Comparison of ENCODE assay signal across 18 cellular contexts in genomic region chr7:12287886-12288285, GRCh38.
DNase-seq lines count a peak whose midpoint lies in the region; TF ChIP-seq lines count a peak whose summit lies in the region.
"Had no signal": no experiment of that assay in that cellular context is flagged by ENCODE, and none has a peak within 500 bp of the region (broad histone marks: within the 10 kb centered on the region; RNA-seq: fewer than 3 reads in every experiment).

No MANE protein-coding gene starts in this region.

- H3K27me3 Mint-ChIP-seq in CD14-positive monocyte (ENCODE audit: low read depth in 3 of 3) (peaks cover 0 to 1% (median 0%) of the 10 kb centered on the region in 3 donors), endodermal cell (ENCODE audit: insufficient read depth) (no peaks in the 10 kb centered on the region)

- TF ChIP-seq CTCF in CD14-positive monocyte (IDR thresholded peaks at IDR 0.05) (no peak), endodermal cell (conservative IDR thresholded peaks at IDR 0.05) (no peak)

- H3K27ac Mint-ChIP-seq in CD14-positive monocyte (no peak overlapping the region), endodermal cell (no peak overlapping the region)
- H3K27ac Mint-ChIP-seq: CD4-positive, alpha-beta memory T cell had no signal

- no peaks in the 10 kb centered on the region for H3K4me1 ChIP-seq in endodermal cell (ENCODE audit: control insufficient read depth, insufficient read depth, low read length)
- H3K4me1 ChIP-seq: BE2C had no signal

- H3K4me3 ChIP-seq in SK-N-MC = no peak overlapping the region
- no peak overlapping the region for H3K4me3 ChIP-seq in endodermal cell (ENCODE audit: low read length)

- intact Hi-C loops in CD14-positive monocyte (cut with micrococcal nuclease) = no loop called here

- H3K9me3 Mint-ChIP-seq in CD14-positive monocyte (peaks cover 11 to 30% (median 21%) of the 10 kb centered on the region in 7 donors), endodermal cell (peaks cover 16% of the 10 kb centered on the region)

- H3K4me3 Mint-ChIP-seq in CD14-positive monocyte (no peak overlapping the region), endodermal cell (no peak overlapping the region)
- H3K4me3 Mint-ChIP-seq: CD4-positive, alpha-beta memory T cell had no signal

- no peaks in the 10 kb centered on the region for H3K27me3 ChIP-seq in endodermal cell (ENCODE audit: control insufficient read depth, insufficient read depth, low read length, poor library complexity, severe bottlenecking)
- H3K27me3 ChIP-seq: BE2C had no signal

- H3K36me3 ChIP-seq in SK-N-MC (ENCODE audit: insufficient read depth, low read length) (no peaks in the 10 kb centered on the region), endodermal cell (ENCODE audit: control insufficient read depth, insufficient read depth, low read length) (no peaks in the 10 kb centered on the region)
- H3K36me3 ChIP-seq: BE2C had no signal

- peak; percentile 36 for DNase-seq in NCI-H748 (lab: John Stamatoyannopoulos, UW; ENCODE audit: unreplicated experiment)
- DNase-seq in NCI-H748 treated with DMSO at 0.1 percent for 48 hours (lab: John Stamatoyannopoulos, UW) = no peak
- peak; percentile 99 for DNase-seq in NCI-H2081 treated with DMSO at 0.1 percent for 48 hours (lab: John Stamatoyannopoulos, UW)
- no peak for DNase-seq in SK-N-MC (ENCODE audit: low read depth, low spot score)
- no peak for DNase-seq in CD14-positive monocyte (ENCODE audit: low spot score)
- DNase-seq in epidermal melanocyte (ENCODE audit: insufficient read length, low spot score) = no peak
- no peak for DNase-seq in endodermal cell
- DNase-seq in SKM-1 treated with dmso at 0.1 percent for 144 hours (lab: John Stamatoyannopoulos, UW; ENCODE audit: unreplicated experiment) = no peak
- DNase-seq: BE2C; CD4-positive, alpha-beta memory T cell; DMS53; EL; NCI-H1092 treated with DMSO at 0.1 percent for 48 hours; NCI-H446; NCI-H774; RPMI8226; SHP77 treated with DMSO at 0.1 percent for 48 hours; T-helper 1 cell had no signal

- peak overlapping the region; percentile 54; the same call in 1 of the 2 replicates for H3K27ac ChIP-seq in SK-N-MC
- no peak overlapping the region for H3K27ac ChIP-seq in endodermal cell (ENCODE audit: low read depth, low read length)

- H3K36me3 Mint-ChIP-seq in CD14-positive monocyte (no peaks in the 10 kb centered on the region), endodermal cell (ENCODE audit: low read depth) (no peaks in the 10 kb centered on the region)

- H3K9me3 ChIP-seq in SK-N-MC (ENCODE audit: low read depth, low read length) (no peaks in the 10 kb centered on the region), endodermal cell (ENCODE audit: control insufficient read depth, low read length) (peaks cover 24% of the 10 kb centered on the region)
- H3K9me3 ChIP-seq: BE2C had no signal

- H3K4me1 Mint-ChIP-seq in CD14-positive monocyte = no peaks in the 10 kb centered on the region
- no peaks in the 10 kb centered on the region for H3K4me1 Mint-ChIP-seq in endodermal cell
- H3K4me1 Mint-ChIP-seq: CD4-positive, alpha-beta memory T cell had no signal

- 90% methylated on average over 1 of the region's 1 CpG; no CpG with 5 or more reads in 1 of the 2 experiments for WGBS in endodermal cell (ENCODE audit: insufficient coverage in 1 of 2, insufficient read length in 1 of 2), 2 experiments

- peak overlapping the region; percentile 32 for H3K9ac ChIP-seq in SK-N-MC (ENCODE audit: insufficient read length)
- no peak overlapping the region for H3K9ac ChIP-seq in endodermal cell (ENCODE audit: extremely low read depth, low read length, poor library complexity, severe bottlenecking)

Comparison
In these comparisons a context has a peak if more than half of its experiments do, and no peak if none do; other contexts are left out.
1. DNase-seq: peak in NCI-H748 (single experiment) and NCI-H2081 treated with DMSO at 0.1 percent for 48 hours (single experiment); none in NCI-H748 treated with DMSO at 0.1 percent for 48 hours (single experiment), SK-N-MC (single experiment), CD14-positive monocyte (single experiment), epidermal melanocyte (single experiment), endodermal cell (single experiment) and SKM-1 treated with dmso at 0.1 percent for 144 hours (single experiment).